Comparison of ENCODE assay signal across 1 cellular context in the genomic region with DNA sequence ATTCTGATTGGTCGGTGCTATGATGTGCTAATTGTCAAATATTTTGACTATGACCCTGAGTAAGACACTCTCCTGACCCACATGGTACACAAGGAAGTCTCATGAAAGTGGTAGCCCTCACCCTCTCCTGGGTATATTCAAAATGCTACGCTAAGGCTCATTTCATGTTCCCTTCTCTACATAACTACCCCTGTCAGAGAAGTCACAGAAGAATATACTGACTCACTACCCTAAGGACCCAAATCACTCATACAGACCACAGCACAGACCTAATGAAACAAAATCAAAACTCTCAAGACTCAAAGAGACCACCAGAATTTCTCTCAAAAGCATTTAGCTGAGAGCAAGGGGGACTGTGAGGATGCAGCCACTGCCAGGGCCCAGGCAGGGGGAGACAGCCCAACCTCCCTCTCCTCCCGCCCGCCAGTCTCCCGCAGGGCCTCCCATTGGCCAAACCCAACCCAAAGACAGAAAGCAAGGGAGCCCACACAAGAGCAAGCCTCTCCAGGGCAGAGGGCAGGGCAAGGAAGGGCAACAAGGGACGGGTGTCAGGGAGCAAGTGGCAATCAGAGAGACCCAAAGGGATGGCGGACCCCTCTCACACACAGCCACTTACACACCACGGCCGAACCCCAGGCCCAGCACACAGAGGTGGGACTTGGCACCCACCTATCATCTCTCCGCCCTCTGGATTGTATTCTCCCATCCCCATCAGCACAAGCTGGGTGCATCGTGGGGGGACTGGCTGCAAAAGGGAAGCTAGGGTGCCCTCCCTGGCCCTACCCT.
TF ChIP-seq lines count a peak whose summit lies in the region.

No MANE protein-coding gene starts in this region.

TF ChIP-seq in K562, 482 proteins besides CTCF, POLR2A, EP300 and RAD21 (continued from another document):
- TF ChIP-seq RBM25 (IDR thresholded peaks at IDR 0.05; ENCODE audit: low read depth, low read length, severe bottlenecking) (peak; percentile 4), NFE2L1 (tag; IDR thresholded peaks at IDR 0.05; ENCODE audit: borderline replicate concordance, low read depth) (peak; percentile 36; the same call in 1 of the 2 replicates), ZNF316 (IDR thresholded peaks at IDR 0.05) (peak; percentile 84), GTF2E2 (tag; IDR thresholded peaks at IDR 0.05) (no peak), PHTF2 (CRISPR knock-in tag; IDR thresholded peaks at IDR 0.05) (no peak), NFE2 (IDR thresholded peaks at IDR 0.05; ENCODE audit: low read depth) (peak; percentile 80)
